18 cellular contexts compared by ENCODE assay signal in the genomic region with DNA sequence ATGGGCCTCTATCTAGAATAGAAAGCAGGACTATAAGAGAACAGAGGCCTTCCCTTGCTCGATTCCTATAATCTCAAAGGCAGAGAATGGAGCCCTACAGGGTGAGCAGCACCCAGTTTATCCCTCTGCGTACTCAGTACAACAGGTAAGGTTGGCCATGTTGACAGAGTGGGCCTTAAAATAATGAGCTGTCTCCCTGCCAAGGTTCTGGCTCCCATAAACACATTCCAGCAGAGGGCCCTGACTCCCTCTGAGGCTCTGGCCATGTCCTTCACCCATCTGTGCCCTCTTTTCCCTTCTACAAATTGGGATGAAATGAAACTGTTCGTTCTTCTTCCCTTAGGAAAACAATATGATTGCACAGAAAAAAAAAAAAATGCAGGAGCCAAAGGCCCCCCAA. TPM values are rescaled to one million over a fixed set of nuclear protein-coding genes. Genes with fewer than 3 reads are reported as not detected.
A peak's percentile ranks its signal among the peaks of the same experiment; 100 is the strongest.
DNase-seq lines count a peak whose midpoint lies in the region; ATAC-seq and TF ChIP-seq lines count a peak whose summit lies in the region.
"Had no signal": no experiment of that assay in that cellular context is flagged by ENCODE, and none has a peak within 500 bp of the region (broad histone marks: within the 10 kb centered on the region; RNA-seq: fewer than 3 reads in every experiment).

No MANE protein-coding gene starts in this region.

- H3K4me3 Mint-ChIP-seq in CD4-positive, alpha-beta T cell, result no peak overlapping the region
- H3K4me3 Mint-ChIP-seq: immature natural killer cell had no signal

- intact Hi-C loops in CD4-positive, alpha-beta T cell (cut with DNase I, micrococcal nuclease), result no loop called here
- intact Hi-C loops in left ventricle myocardium superior (cut with micrococcal nuclease), result no loop called here

- DNase-seq in CD4-positive, alpha-beta T cell, result no peak
- DNase-seq in left ventricle myocardium superior (peak; percentile 39), SJCRH30 (no peak)
- no peak for DNase-seq in activated CD4-positive, CD25-positive, alpha-beta regulatory T cell (lab: John Stamatoyannopoulos, UW)
- DNase-seq: activated CD8-positive, alpha-beta memory T cell treated with anti-CD3 and anti-CD28 coated beads, Interleukin-2, amount 50 U/mL, for 48 hours; central memory CD4-positive, alpha-beta T cell; immature natural killer cell; NCI-H1930; NCI-H524; OCI-M1; T-helper 1 cell; thyroid gland had no signal

- H3K27ac ChIP-seq in CD4-positive, alpha-beta T cell (ENCODE audit: low read depth, low read length), result peak overlapping the region; percentile 18
- peak overlapping the region; percentile 51 for H3K27ac ChIP-seq in VCaP
- H3K27ac ChIP-seq in parathyroid adenoma, result no peak overlapping the region
- H3K27ac ChIP-seq in SJCRH30, result no peak overlapping the region

- POLR2A ChIA-PET in CD4-positive, alpha-beta T cell (lab: Charles Lee), result interaction anchor here (0.6 to 1.3 kb wide), 3 partner anchors 9 to 272 kb away, joined by 3 read pairs; no protein-coding TSS in a partner anchor

- no peak overlapping the region for H3K9ac ChIP-seq in parathyroid adenoma

- H3K36me3 Mint-ChIP-seq in CD4-positive, alpha-beta T cell (ENCODE audit: low read depth), result peaks cover 76% of the 10 kb centered on the region

- no peak for ATAC-seq in CD4-positive, alpha-beta T cell (ENCODE audit: poor library complexity)
- ATAC-seq in left ventricle myocardium superior (peak; percentile 83), GM18867 (IDR thresholded peaks at IDR 0.05; ENCODE audit: unreplicated experiment) (no peak), HG03159 (IDR thresholded peaks at IDR 0.05; ENCODE audit: unreplicated experiment) (no peak)
- ATAC-seq: activated CD4-positive, CD25-positive, alpha-beta regulatory T cell treated with anti-CD3 and anti-CD28 coated beads, Interleukin-2, amount 50 U/mL, for 24 hours had no signal

- peaks cover 81% of the 10 kb centered on the region for H3K79me2 ChIP-seq in parathyroid adenoma

- no peak overlapping the region for H3K4me2 ChIP-seq in parathyroid adenoma (ENCODE audit: low read length)

- no peaks in the 10 kb centered on the region for H3K9me3 Mint-ChIP-seq in CD4-positive, alpha-beta T cell

- peaks cover 20% of the 10 kb centered on the region for H3K4me1 Mint-ChIP-seq in CD4-positive, alpha-beta T cell (ENCODE audit: low read depth)

- peak overlapping the region; percentile 51 for H3K27ac Mint-ChIP-seq in CD4-positive, alpha-beta T cell

- H3K4me3 ChIP-seq in parathyroid adenoma (ENCODE audit: low read depth, low read length) (no peak overlapping the region), SJCRH30 (no peak overlapping the region)
- H3K4me3 ChIP-seq: thyroid gland had no signal

- CTCF ChIA-PET in CD4-positive, alpha-beta T cell (lab: Charles Lee), result interaction anchor here (0.6 to 6.6 kb wide), 4 partner anchors 10 to 315 kb away, joined by 3 to 68 read pairs (median 3); no protein-coding TSS in a partner anchor

- H3K36me3 ChIP-seq in parathyroid adenoma (ENCODE audit: control insufficient read depth, insufficient read depth, low read length) (no peaks in the 10 kb centered on the region), SJCRH30 (peaks cover 80% of the 10 kb centered on the region)

- H3K4me1 ChIP-seq in parathyroid adenoma (peaks cover 8% of the 10 kb centered on the region), SJCRH30 (peaks cover 24% of the 10 kb centered on the region)

- H2AFZ ChIP-seq in parathyroid adenoma, result no peak overlapping the region

- no peaks in the 10 kb centered on the region for H3K27me3 ChIP-seq in CD4-positive, alpha-beta T cell (ENCODE audit: control insufficient read depth, insufficient read depth, low read length)
- H3K27me3 ChIP-seq in parathyroid adenoma (ENCODE audit: control insufficient read depth, insufficient read depth, low read length) (no peaks in the 10 kb centered on the region), SJCRH30 (no peaks in the 10 kb centered on the region)
- H3K27me3 ChIP-seq: thyroid gland had no signal

- no peaks in the 10 kb centered on the region for H3K9me3 ChIP-seq in CD4-positive, alpha-beta T cell (ENCODE audit: control insufficient read depth, low read length)
- no peaks in the 10 kb centered on the region for H3K9me3 ChIP-seq in parathyroid adenoma (ENCODE audit: control insufficient read depth, low read length)
- H3K9me3 ChIP-seq in SJCRH30 (replicated peaks), result no peaks in the 10 kb centered on the region
- H3K9me3 ChIP-seq: thyroid gland had no signal

- TF ChIP-seq CTCF in CD4-positive, alpha-beta T cell (IDR thresholded peaks at IDR 0.05), result no peak
- peak; percentile 47 for TF ChIP-seq CTCF in VCaP (conservative IDR thresholded peaks at IDR 0.05)
- peak; percentile 19 for TF ChIP-seq CTCF in parathyroid adenoma (IDR thresholded peaks at IDR 0.05)

- no peaks in the 10 kb centered on the region for H3K27me3 Mint-ChIP-seq in CD4-positive, alpha-beta T cell
- H3K27me3 Mint-ChIP-seq: progenitor cell of endocrine pancreas had no signal

RNA-seq across cellular contexts. Expression of gene PNMA1, which starts 16.9 kb away (rescaled TPM):
- 10 to 100 TPM; 52.6 to 55.9 TPM for total RNA-seq in CD4-positive, alpha-beta T cell
- total RNA-seq in left ventricle myocardium superior, result 13.9 TPM
- 11.0 and 11.3 TPM in 2 replicates for total RNA-seq in SJCRH30 (2014; rRNA removed; shearing (Covaris generic))

Comparison
In these comparisons a context has a peak if more than half of its experiments do, and no peak if none do; other contexts are left out.
1. H3K27ac ChIP-seq: peak in CD4-positive, alpha-beta T cell (single experiment) and VCaP (single experiment); none in parathyroid adenoma (single experiment) and SJCRH30 (single experiment).